2 cellular contexts compared by ENCODE assay signal in genomic region chr15:33810083-33810595, GRCh38.
TF ChIP-seq lines count a peak whose summit lies in the region.

No MANE protein-coding gene starts in this region.

TF ChIP-seq in IMR-90, 13 proteins besides CTCF, POLR2A, EP300 and RAD21:
- TF ChIP-seq RFX5 (IDR thresholded peaks at IDR 0.05; ENCODE audit: low read depth, low read length): no peak

TF ChIP-seq in H1, 55 proteins besides CTCF, POLR2A, EP300 and RAD21:
- TF ChIP-seq POLR2AphosphoS5 (IDR thresholded peaks at IDR 0.05; ENCODE audit: low read depth, low read length) (no peak), CBX5 (IDR thresholded peaks at IDR 0.05; ENCODE audit: low read depth, low read length) (no peak), CREB1 (IDR thresholded peaks at IDR 0.05) (no peak), CHD1 (IDR thresholded peaks at IDR 0.05; ENCODE audit: low read depth, low read length) (no peak), FOSL1 (IDR thresholded peaks at IDR 0.05; ENCODE audit: insufficient read depth, low read depth, low read length) (no peak), TEAD4 (IDR thresholded peaks at IDR 0.05; ENCODE audit: low read depth, low read length) (no peak), SP4 (IDR thresholded peaks at IDR 0.05; ENCODE audit: low read length) (no peak), CEBPB (IDR thresholded peaks at IDR 0.05; ENCODE audit: low read depth, low read length) (no peak), HDAC6 (IDR thresholded peaks at IDR 0.05; ENCODE audit: low read depth, low read length) (no peak), SIN3A (conservative IDR thresholded peaks at IDR 0.05 in 1 of 2, IDR thresholded peaks at IDR 0.05 in 1 of 2; ENCODE audit: low read depth in 1 of 2, low read length in 2 of 2) (no peak), BRCA1 (IDR thresholded peaks at IDR 0.05; ENCODE audit: low read depth, low read length) (no peak)
